26 cellular contexts compared by ENCODE assay signal in genomic region chr16:26330654-26331053, GRCh38.
"Had no signal": no experiment of that assay in that cellular context is flagged by ENCODE, and none has a peak within 500 bp of the region (broad histone marks: within the 10 kb centered on the region; RNA-seq: fewer than 3 reads in every experiment).

No MANE protein-coding gene starts in this region.

- ATAC-seq: stimulated activated effector memory CD8-positive, alpha-beta T cell treated with anti-CD3 and anti-CD28 coated beads, Interleukin-12 subunit alpha, Interleukin-12 subunit beta, amount 100 ng/mL, for 72 hours; stimulated activated memory B cell treated with anti-CD40 and anti-IgM and Interleukin-4, amounts not matched to agents 10 μg/mL and 1 μg/mL and 100 μg/mL, for 72 hours; stimulated activated naive B cell treated with anti-CD40 and anti-IgM and Interleukin-4, amounts not matched to agents 10 μg/mL and 1 μg/mL and 100 μg/mL, for 72 hours; stimulated activated naive CD8-positive, alpha-beta T cell treated with anti-CD3 and anti-CD28 coated beads, Interleukin-15, amount 100 ng/mL, for 72 hours; stimulated activated naive CD8-positive, alpha-beta T cell treated with anti-CD3 and anti-CD28 coated beads, Interleukin-15, Interleukin-2, amounts not matched to agents 100 U/mL and 50 U/mL, for 24 hours; upper lobe of right lung had no signal

- H3K4me3 ChIP-seq: stomach, suprapubic skin, testis, thoracic aorta, thyroid gland, tibial artery, tibial nerve, transverse colon, upper lobe of left lung, upper lobe of right lung, uterus, vagina had no signal

- H3K27ac ChIP-seq: stomach, suprapubic skin, testis, thoracic aorta, thyroid gland, tibial artery, tibial nerve, transverse colon, upper lobe of left lung, upper lobe of right lung, uterus, vagina had no signal

- H3K9me3 ChIP-seq: testis, thoracic aorta, thyroid gland, tibial artery, upper lobe of right lung, uterus, vagina had no signal

- H3K27me3 ChIP-seq: stomach, suprapubic skin, testis, thyroid gland, tibial artery, tibial nerve, transverse colon, upper lobe of left lung, upper lobe of right lung, uterus, vagina had no signal

- H3K36me3 ChIP-seq: stomach, suprapubic skin, thoracic aorta, thyroid gland, tibial artery, tibial nerve, transverse colon, upper lobe of left lung, upper lobe of right lung, uterus, vagina had no signal

- DNase-seq: stimulated activated CD4-positive, alpha-beta T cell treated with anti-CD3 and anti-CD28 coated beads, Interleukin-2, amount 100 ng/mL, for 48 hours; stimulated activated CD4-positive, alpha-beta T cell treated with anti-CD3 and anti-CD28 coated beads, Interleukin-4, amount 100 ng/mL, for 1 hour; stimulated activated CD4-positive, alpha-beta T cell treated with anti-CD3 and anti-CD28 coated beads, Interleukin-4, amount 100 ng/mL, for 24 hours; stimulated activated CD4-positive, alpha-beta T cell treated with anti-CD3 and anti-CD28 coated beads, Interleukin-4, amount 100 ng/mL, for 4 hours; stimulated activated CD8-positive, alpha-beta memory T cell treated with anti-CD3 and anti-CD28 coated beads, Interleukin-4, amount 100 ng/mL, for 48 hours; stimulated activated naive B cell treated with anti-CD40 and anti-IgM and Interleukin-4, amounts not matched to agents 10 μg/mL and 1 μg/mL and 100 μg/mL, for 72 hours; stimulated activated naive CD4-positive, alpha-beta T cell; stimulated activated naive CD4-positive, alpha-beta T cell treated with Interleukin-2 at 50 U/mL for 16 hours; stimulated activated naive CD8-positive, alpha-beta T cell treated with anti-CD3 and anti-CD28 coated beads, Interleukin-15, amount 100 ng/mL, for 72 hours; stimulated activated naive CD8-positive, alpha-beta T cell treated with anti-CD3 and anti-CD28 coated beads, Interleukin-15, Interleukin-2, amounts not matched to agents 100 U/mL and 50 U/mL, for 24 hours; stomach; substantia nigra; testis; thyroid gland; tibial artery; transverse colon; upper lobe of left lung; upper lobe of right lung; uterus had no signal

- H3K4me1 ChIP-seq: suprapubic skin, testis, thyroid gland, tibial artery, tibial nerve, transverse colon, upper lobe of left lung, upper lobe of right lung, uterus, vagina had no signal

- FAIRE-seq: urothelium cell line had no signal
